ENCODE assay signal across 8 cellular contexts in the genomic region with DNA sequence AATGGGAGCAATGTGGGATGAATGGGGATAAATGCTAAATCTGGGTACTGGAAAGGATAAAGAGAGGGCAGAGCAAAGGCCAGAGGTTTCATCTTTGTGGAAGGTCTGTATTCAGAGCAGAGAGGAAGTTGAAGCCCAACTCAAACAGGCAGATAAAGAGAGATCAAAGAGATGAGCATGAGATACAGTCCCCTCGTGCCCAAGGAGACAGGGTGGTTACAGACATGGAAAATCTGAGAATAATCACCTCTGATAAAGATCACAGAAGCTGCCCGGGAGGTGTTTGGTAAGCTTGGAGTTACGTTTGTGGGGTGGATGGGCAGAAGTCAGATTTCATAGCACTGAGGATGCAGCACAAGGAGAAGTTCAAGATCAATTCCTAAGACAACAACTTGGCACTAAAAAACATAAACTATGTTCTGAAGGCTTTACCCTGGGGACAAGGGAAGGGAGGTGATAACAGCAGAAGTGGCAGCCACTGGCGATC. TPM values are rescaled to one million over a fixed set of nuclear protein-coding genes. Genes with fewer than 3 reads are reported as not detected.
DNase-seq lines count a peak whose midpoint lies in the region; ATAC-seq and TF ChIP-seq lines count a peak whose summit lies in the region.

No MANE protein-coding gene starts in this region.

- no peaks in the 10 kb centered on the region for H3K27me3 ChIP-seq in neutrophil

- H3K4me3 Mint-ChIP-seq in T-cell = peak overlapping the region; percentile 92 to 99 (median 96)

- H3K36me3 Mint-ChIP-seq in T-cell = peaks cover 16% of the 10 kb centered on the region

- peak overlapping the region; percentile 71 to 97 for H3K4me3 ChIP-seq in neutrophil (ENCODE audit: low read depth in 1 of 2, low read length in 1 of 2)

- peak overlapping the region; percentile 68 for H3K27ac ChIP-seq in neutrophil

- peaks cover 31 to 33% of the 10 kb centered on the region in 2 experiments for H3K4me1 ChIP-seq in neutrophil (ENCODE audit: control insufficient read depth in 1 of 2, insufficient read depth in 1 of 2, low read depth in 1 of 2, low read length in 1 of 2)

- H3K9me3 ChIP-seq in neutrophil = no peaks in the 10 kb centered on the region

- peak; percentile 9 for ATAC-seq in HG02852 (IDR thresholded peaks at IDR 0.05; ENCODE audit: unreplicated experiment)
- ATAC-seq in T-cell (replicated peaks in 1 of 4) = peak; percentile 48 to 76 (median 67)

- H3K27ac Mint-ChIP-seq in T-cell = peak overlapping the region; percentile 97 to 99

- TF ChIP-seq CTCF in neutrophil (IDR thresholded peaks at IDR 0.05) = no peak

- H3K9me3 Mint-ChIP-seq in T-cell = no peaks in the 10 kb centered on the region

- H3K4me1 Mint-ChIP-seq in T-cell = peaks cover 73 to 78% (median 75%) of the 10 kb centered on the region in 3 donors

- DNase-seq in ELR (ENCODE audit: low read depth) (peak; percentile 22), T-cell (peak in 6 of 34 experiments; percentile 8 to 40 (median 16)), dermis blood vessel endothelial cell (peak; percentile 35), D341Med (ENCODE audit: low spot score) (no peak), T1000 (lab: John Stamatoyannopoulos, UW) (no peak), LoVo (ENCODE audit: low spot score) (no peak)

- H3K36me3 ChIP-seq in neutrophil = no peaks in the 10 kb centered on the region

- CTCF ChIA-PET in T-cell (lab: Charles Lee) = interaction anchor here (0.6 to 3.0 kb wide), 13 partner anchors 9 to 286 kb away, joined by 3 to 14 read pairs (median 4); a partner anchor contains a TSS

- no peaks in the 10 kb centered on the region for H3K27me3 Mint-ChIP-seq in T-cell

- POLR2A ChIA-PET in T-cell (lab: Charles Lee) = interaction anchor here (0.6 to 2.7 kb wide), 2 partner anchors 21 to 161 kb away, joined by 3 to 11 read pairs; no protein-coding TSS in a partner anchor

RNA-seq across cellular contexts. Expression of a gene that starts 0.5 kb away (rescaled TPM):
- 100 to 1,000 TPM in 1 of 5 donors, 10 to 100 TPM in 4; 40.4 to 162 (median 71.6) TPM for total RNA-seq in T-cell
- total RNA-seq in dermis blood vessel endothelial cell = 8.4 and 132 TPM in 2 replicates

Comparison
In these comparisons a context has a peak if more than half of its experiments do, and no peak if none do; other contexts are left out.
1. DNase-seq: peak in ELR (single experiment) and dermis blood vessel endothelial cell (single experiment); none in D341Med (single experiment), T1000 (single experiment) and LoVo (single experiment).